Comparison of ENCODE assay signal across 13 cellular contexts in the genomic region with DNA sequence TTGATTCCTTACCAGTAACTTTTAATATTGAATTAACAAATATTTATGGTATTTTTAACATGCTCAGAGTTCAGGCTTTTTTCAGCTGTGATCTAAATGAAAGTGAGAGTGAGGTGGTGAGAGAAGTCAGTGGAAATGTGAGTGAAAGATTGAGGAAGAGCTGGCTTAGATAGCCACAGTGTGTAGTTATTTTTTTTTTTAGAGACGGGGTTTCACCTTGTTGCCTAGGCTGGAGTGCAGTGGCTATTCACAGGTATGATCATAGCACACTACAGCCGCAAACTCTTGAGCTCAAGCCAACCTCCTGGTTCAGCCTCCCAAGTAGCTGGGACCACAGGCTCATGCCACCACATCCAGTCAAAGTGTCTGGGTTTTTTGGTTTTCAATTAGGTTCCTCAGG.
DNase-seq lines count a peak whose midpoint lies in the region; ATAC-seq and TF ChIP-seq lines count a peak whose summit lies in the region.
"Had no signal": no experiment of that assay in that cellular context is flagged by ENCODE, and none has a peak within 500 bp of the region (broad histone marks: within the 10 kb centered on the region; RNA-seq: fewer than 3 reads in every experiment).

No MANE protein-coding gene starts in this region.

- H3K9me2 ChIP-seq in Loucy (replicated peaks; ENCODE audit: low read depth, low read length) = no peaks in the 10 kb centered on the region

- TF ChIP-seq CTCF in GM12864 (IDR thresholded peaks at IDR 0.05; ENCODE audit: low read depth, low read length, missing control alignments) (no peak), Loucy (conservative IDR thresholded peaks at IDR 0.05; ENCODE audit: low read length) (no peak)

- ATAC-seq in HG02798 (IDR thresholded peaks at IDR 0.05; ENCODE audit: poor library complexity, unreplicated experiment) = peak; percentile 71
- ATAC-seq in effector memory CD8-positive, alpha-beta T cell (replicated peaks) = no peak

- no peaks in the 10 kb centered on the region for H3K9me3 Mint-ChIP-seq in effector memory CD8-positive, alpha-beta T cell
- H3K9me3 Mint-ChIP-seq: endodermal cell had no signal

- no peaks in the 10 kb centered on the region for H3K27me3 Mint-ChIP-seq in effector memory CD8-positive, alpha-beta T cell

- no peaks in the 10 kb centered on the region for H3K27me3 ChIP-seq in Loucy (ENCODE audit: insufficient read depth, low read length, poor library complexity, severe bottlenecking)

- peaks cover 36% of the 10 kb centered on the region for H4K20me1 ChIP-seq in Loucy (ENCODE audit: insufficient read depth, low read length, poor library complexity, severe bottlenecking)

- peaks cover 9% of the 10 kb centered on the region for H3K36me3 Mint-ChIP-seq in effector memory CD8-positive, alpha-beta T cell (ENCODE audit: insufficient read depth)

- peaks cover 97% of the 10 kb centered on the region for H3K79me2 ChIP-seq in Loucy (ENCODE audit: insufficient read depth, low read length)

- H2AFZ ChIP-seq in Loucy (ENCODE audit: low read length) = no peak overlapping the region
- H2AFZ ChIP-seq: parathyroid adenoma had no signal

- no peaks in the 10 kb centered on the region for H3K9me3 ChIP-seq in Loucy (ENCODE audit: insufficient read depth, low read depth, low read length)

- H3K36me3 ChIP-seq in Loucy (ENCODE audit: insufficient read depth, low read length) = no peaks in the 10 kb centered on the region

- DNase-seq in GM12864 (ENCODE audit: low read depth) = peak; percentile 35
- DNase-seq in GM19238 (ENCODE audit: insufficient read length, low spot score) = peak; percentile 21
- DNase-seq in stimulated activated CD4-positive, alpha-beta T cell treated with anti-CD3 and anti-CD28 coated beads, Interleukin-1b, Interleukin-23, amount 100 ng/mL, for 48 hours = no peak
- DNase-seq in NCI-H2029 treated with DMSO at 0.1 percent for 48 hours (lab: John Stamatoyannopoulos, UW) = no peak
- DNase-seq in effector memory CD8-positive, alpha-beta T cell = no peak
- no peak for DNase-seq in cerebellar cortex (ENCODE audit: low spot score)
- DNase-seq: endodermal cell, head of caudate nucleus, NCI-H1417 treated with DMSO at 0.1 percent for 48 hours had no signal

- peak overlapping the region; percentile 26 for H3K4me2 ChIP-seq in Loucy (ENCODE audit: low read depth, low read length, poor library complexity, severe bottlenecking)

- peak overlapping the region; percentile 27 for H3K9ac ChIP-seq in Loucy (ENCODE audit: low read depth, low read length, poor library complexity, severe bottlenecking)
- H3K9ac ChIP-seq: parathyroid adenoma had no signal

- no peak overlapping the region for H3K4me3 Mint-ChIP-seq in effector memory CD8-positive, alpha-beta T cell
- H3K4me3 Mint-ChIP-seq: endodermal cell had no signal

- H3K4me3 ChIP-seq in GM12864 (ENCODE audit: low read depth, low read length) (no peak overlapping the region), Loucy (ENCODE audit: low read length, poor library complexity, severe bottlenecking) (no peak overlapping the region)
- H3K4me3 ChIP-seq: lung had no signal

- no peak overlapping the region for H3K27ac Mint-ChIP-seq in effector memory CD8-positive, alpha-beta T cell
- H3K27ac Mint-ChIP-seq: endodermal cell had no signal

- H3K4me1 Mint-ChIP-seq in effector memory CD8-positive, alpha-beta T cell (ENCODE audit: low read depth in 2 of 2) = peaks cover 20 to 41% of the 10 kb centered on the region in 2 donors

- no peaks in the 10 kb centered on the region for H3F3A ChIP-seq in Loucy (ENCODE audit: low read depth)

- H3K4me1 ChIP-seq in Loucy (ENCODE audit: insufficient read depth, low read length, poor library complexity, severe bottlenecking) = peaks cover 19% of the 10 kb centered on the region
- H3K4me1 ChIP-seq: parathyroid adenoma had no signal

Comparison
In these comparisons a context has a peak if more than half of its experiments do, and no peak if none do; other contexts are left out.
1. DNase-seq: peak in GM12864 (single experiment) and GM19238 (single experiment); none in stimulated activated CD4-positive, alpha-beta T cell treated with anti-CD3 and anti-CD28 coated beads, Interleukin-1b, Interleukin-23, amount 100 ng/mL, for 48 hours (single experiment), NCI-H2029 treated with DMSO at 0.1 percent for 48 hours (single experiment), effector memory CD8-positive, alpha-beta T cell (0 of 3) and cerebellar cortex (single experiment).